Comparison of ENCODE assay signal across 23 cellular contexts in the genomic region with DNA sequence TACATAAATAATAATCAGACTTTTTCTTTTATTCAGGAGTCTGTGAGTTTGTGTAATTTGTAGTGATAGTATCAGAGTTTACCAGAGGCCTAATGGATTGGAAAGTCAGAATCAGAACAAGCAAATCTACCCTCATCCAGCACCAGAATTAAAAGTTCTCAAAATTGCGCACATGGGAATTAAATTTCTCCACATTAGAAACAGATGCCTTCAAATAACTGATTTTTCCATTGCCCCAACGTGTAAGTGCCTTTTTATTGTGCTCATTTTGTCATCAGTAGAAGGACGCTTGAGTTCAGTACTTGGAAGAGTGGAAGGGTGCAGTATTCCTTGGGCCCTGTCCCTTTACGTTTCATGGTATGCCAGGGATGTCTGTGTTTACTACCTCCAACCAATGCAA. TPM values are rescaled to one million over a fixed set of nuclear protein-coding genes. Genes with fewer than 3 reads are reported as not detected.
DNase-seq lines count a peak whose midpoint lies in the region; ATAC-seq and TF ChIP-seq lines count a peak whose summit lies in the region.
"Had no signal": no experiment of that assay in that cellular context is flagged by ENCODE, and none has a peak within 500 bp of the region (broad histone marks: within the 10 kb centered on the region; RNA-seq: fewer than 3 reads in every experiment).

No MANE protein-coding gene starts in this region.

- H3K79me2 ChIP-seq in mammary epithelial cell (ENCODE audit: insufficient read depth, low read length) = peaks cover 45% of the 10 kb centered on the region

- in situ Hi-C loops in mammary epithelial cell (cut with MboI; ENCODE audit: low sequenced_read_pairs in 2 of 2) = loop anchor here in 1 of 2 donors (25.0 kb wide), 3 partner anchors 217 to 667 kb away; no protein-coding TSS in a partner anchor

- BruUV-seq in MCF 10A (replicated peaks; lab: Mats Ljungman, UMichigan) (no TSS peak), mammary epithelial cell (replicated peaks; lab: Mats Ljungman, UMichigan) (no TSS peak)

- H3K9me3 Mint-ChIP-seq in MCF 10A (ENCODE audit: unreplicated experiment) = peaks cover 1% of the 10 kb centered on the region
- H3K9me3 Mint-ChIP-seq: CD14-positive monocyte; CD4-positive, alpha-beta T cell; CD8-positive, alpha-beta memory T cell; GM23338; H9 had no signal

- H3K4me3 Mint-ChIP-seq in MCF 10A (ENCODE audit: unreplicated experiment) = no peak overlapping the region
- H3K4me3 Mint-ChIP-seq: CD14-positive monocyte; CD4-positive, alpha-beta T cell; CD8-positive, alpha-beta memory T cell; GM23338; H9 had no signal

- H3K4me3 ChIP-seq in mammary epithelial cell (replicated peaks in 1 of 3; ENCODE audit: insufficient read depth in 1 of 3, low read depth in 2 of 3, low read length in 3 of 3) (no peak overlapping the region), breast epithelium (no peak overlapping the region), psoas muscle (no peak overlapping the region), suprapubic skin (no peak overlapping the region)
- H3K4me3 ChIP-seq: A549; BLaER1 treated with 17β-estradiol and CSF1 and Interleukin-3, amounts not matched to agents 10 nM and 100 nM; GM23338 had no signal

- ATAC-seq in psoas muscle = no peak
- no peak for ATAC-seq in HG03196 (IDR thresholded peaks at IDR 0.05; ENCODE audit: unreplicated experiment)
- ATAC-seq: A549, GM23338, HCT116 had no signal

- WGBS in mammary epithelial cell (ENCODE audit: low coverage, missing lambda C conversion rate) = 95% methylated on average over 4 of the region's 4 CpGs
- 35 to 50% (median 42%) methylated on average over 4 of the region's 4 CpGs for WGBS in psoas muscle, 3 donors
- WGBS in suprapubic skin = 63% methylated on average over 4 of the region's 4 CpGs

- no peak for TF ChIP-seq EP300 in suprapubic skin (IDR thresholded peaks at IDR 0.05)

- H3K27ac ChIP-seq in mammary epithelial cell (ENCODE audit: insufficient read depth, low read depth, low read length) = no peak overlapping the region
- H3K27ac ChIP-seq in breast epithelium = peak overlapping the region; percentile 41 to 47
- H3K27ac ChIP-seq in psoas muscle = peak overlapping the region; percentile 33
- peak overlapping the region; percentile 13 for H3K27ac ChIP-seq in suprapubic skin
- H3K27ac ChIP-seq: BLaER1 treated with 17β-estradiol and CSF1 and Interleukin-3, amounts not matched to agents 10 nM and 100 nM had no signal

- TF ChIP-seq POLR2A in breast epithelium (IDR thresholded peaks at IDR 0.05) = no peak
- no peak for TF ChIP-seq POLR2A in suprapubic skin (IDR thresholded peaks at IDR 0.05)

- peak overlapping the region; percentile 57 for H3K27ac Mint-ChIP-seq in MCF 10A (ENCODE audit: low read depth, unreplicated experiment)
- H3K27ac Mint-ChIP-seq: CD14-positive monocyte; CD4-positive, alpha-beta T cell; CD8-positive, alpha-beta memory T cell; GM23338; H9 had no signal

- H3K4me1 Mint-ChIP-seq in MCF 10A (ENCODE audit: insufficient read depth, unreplicated experiment) = peaks cover 31% of the 10 kb centered on the region
- H3K4me1 Mint-ChIP-seq: CD8-positive, alpha-beta memory T cell; GM23338; H9 had no signal

- H3K36me3 Mint-ChIP-seq in MCF 10A (ENCODE audit: insufficient read depth, unreplicated experiment) = no peaks in the 10 kb centered on the region
- H3K36me3 Mint-ChIP-seq: CD14-positive monocyte; CD8-positive, alpha-beta memory T cell had no signal

- H3K9me3 ChIP-seq in mammary epithelial cell (replicated peaks; ENCODE audit: insufficient read depth, low read length) (no peaks in the 10 kb centered on the region), breast epithelium (no peaks in the 10 kb centered on the region), psoas muscle (no peaks in the 10 kb centered on the region), suprapubic skin (no peaks in the 10 kb centered on the region)
- H3K9me3 ChIP-seq: BE2C; BLaER1 treated with 17β-estradiol and CSF1 and Interleukin-3, amounts not matched to agents 10 nM and 100 nM had no signal

- DNase-seq in MCF 10A (ENCODE audit: unreplicated experiment) = no peak
- no peak for DNase-seq in mammary epithelial cell
- DNase-seq in breast epithelium (ENCODE audit: low spot score in 2 of 2) = no peak
- DNase-seq in psoas muscle = no peak
- no peak for DNase-seq in suprapubic skin (ENCODE audit: low spot score in 2 of 2)
- no peak for DNase-seq in NK-92 treated with Interleukin-12 subunit alpha and Interleukin-12 subunit beta, amount 100 ng/mL, for 24 hours (lab: John Stamatoyannopoulos, UW)
- DNase-seq: 8988T; ACHN; AML-193; BE2C; CD4-positive, alpha-beta T cell; CD8-positive, alpha-beta memory T cell; DMS53; DMS79 treated with DMSO at 0.1 percent for 48 hours; GF-D8; H9 had no signal

- H2AFZ ChIP-seq in mammary epithelial cell (ENCODE audit: low read depth, low read length) = no peak overlapping the region
- H2AFZ ChIP-seq: GM23338 had no signal

- H3K36me3 ChIP-seq in mammary epithelial cell (ENCODE audit: insufficient read depth, low read length) (no peaks in the 10 kb centered on the region), breast epithelium (no peaks in the 10 kb centered on the region), psoas muscle (ENCODE audit: insufficient read depth in 1 of 2, low read depth in 1 of 2) (no peaks in the 10 kb centered on the region), suprapubic skin (no peaks in the 10 kb centered on the region)
- H3K36me3 ChIP-seq: BE2C; BLaER1 treated with 17β-estradiol and CSF1 and Interleukin-3, amounts not matched to agents 10 nM and 100 nM had no signal

- POLR2A ChIA-PET in MCF 10A (lab: Yijun Ruan, JAX) = no interaction called here

- no peaks in the 10 kb centered on the region for H3K4me1 ChIP-seq in mammary epithelial cell (ENCODE audit: insufficient read depth, low read length)
- no peaks in the 10 kb centered on the region for H3K4me1 ChIP-seq in breast epithelium
- no peaks in the 10 kb centered on the region for H3K4me1 ChIP-seq in psoas muscle
- H3K4me1 ChIP-seq in suprapubic skin = peaks cover 3% of the 10 kb centered on the region

- no peaks in the 10 kb centered on the region for H3K27me3 Mint-ChIP-seq in MCF 10A (ENCODE audit: insufficient read depth, unreplicated experiment)
- H3K27me3 Mint-ChIP-seq: CD4-positive, alpha-beta T cell; CD8-positive, alpha-beta memory T cell had no signal

- no peak overlapping the region for H3K9ac ChIP-seq in mammary epithelial cell (ENCODE audit: insufficient read depth, low read length)
- H3K9ac ChIP-seq: BLaER1 treated with 17β-estradiol and CSF1 and Interleukin-3, amounts not matched to agents 10 nM and 100 nM had no signal

- H3K27me3 ChIP-seq in mammary epithelial cell (ENCODE audit: insufficient read depth, low read length) (no peaks in the 10 kb centered on the region), breast epithelium (no peaks in the 10 kb centered on the region), psoas muscle (ENCODE audit: insufficient read depth in 3 of 3, low read length in 2 of 3) (no peaks in the 10 kb centered on the region), suprapubic skin (no peaks in the 10 kb centered on the region)
- H3K27me3 ChIP-seq: BE2C; BLaER1 treated with 17β-estradiol and CSF1 and Interleukin-3, amounts not matched to agents 10 nM and 100 nM had no signal

- no peak for TF ChIP-seq CTCF in MCF 10A (IDR thresholded peaks at IDR 0.05; ENCODE audit: unreplicated experiment)
- TF ChIP-seq CTCF in mammary epithelial cell (conservative IDR thresholded peaks at IDR 0.05 in 1 of 2, IDR thresholded peaks at IDR 0.05 in 1 of 2; ENCODE audit: extremely low read depth in 1 of 2, insufficient read depth in 1 of 2, low read depth in 1 of 2, low read length in 2 of 2) = no peak
- no peak for TF ChIP-seq CTCF in breast epithelium (IDR thresholded peaks at IDR 0.05)
- TF ChIP-seq CTCF in psoas muscle (IDR thresholded peaks at IDR 0.05) = no peak
- no peak for TF ChIP-seq CTCF in suprapubic skin (IDR thresholded peaks at IDR 0.05)

- dilution Hi-C loops in mammary epithelial cell (cut with HindIII; ENCODE audit: low sequenced_read_pairs) = no loop called here

- CTCF ChIA-PET in MCF 10A (lab: Yijun Ruan, JAX) (interaction anchor here (1.2 kb wide), 1 partner anchor 131 kb away, joined by 3 read pairs; no protein-coding TSS in a partner anchor), mammary epithelial cell (lab: Charles Lee; ENCODE audit: low non-redundant PET) (no interaction called here)

- intact Hi-C loops in MCF 10A (cut with micrococcal nuclease) = no loop called here
- intact Hi-C loops in mammary epithelial cell (cut with micrococcal nuclease) = no loop called here
- intact Hi-C loops in breast epithelium (cut with DNase I; ENCODE audit: low total_unique reads) = no loop called here
- intact Hi-C loops in psoas muscle (cut with DNase I) = no loop called here

- H3K4me2 ChIP-seq in mammary epithelial cell (ENCODE audit: insufficient read depth, low read depth, low read length) = no peak overlapping the region
- H3K4me2 ChIP-seq: BLaER1 treated with 17β-estradiol and CSF1 and Interleukin-3, amounts not matched to agents 10 nM and 100 nM; GM23338 had no signal

- no peaks in the 10 kb centered on the region for H4K20me1 ChIP-seq in mammary epithelial cell (ENCODE audit: insufficient read depth, low read length)
- H4K20me1 ChIP-seq: BLaER1 treated with 17β-estradiol and CSF1 and Interleukin-3, amounts not matched to agents 10 nM and 100 nM had no signal

RNA-seq across cellular contexts. Expression of gene BICC1, which starts 32.8 kb away (rescaled TPM):
- total RNA-seq in MCF 10A (2022) (7.9 and 15.6 TPM in 2 replicates), mammary epithelial cell (10 to 100 TPM; 15.2 to 35.0 TPM), breast epithelium (10 to 100 TPM; 24.3 to 35.5 (median 26.2) TPM), psoas muscle (10 to 100 TPM in 1 of 4 donors, 1 to 10 TPM in 3; 6.3 to 13.2 (median 7.5) TPM), suprapubic skin (1 to 10 TPM; 2.4 to 6.9 (median 3.5) TPM)
- polyA plus RNA-seq in mammary epithelial cell (5.6 TPM), psoas muscle (1 to 10 TPM; 4.7 to 7.6 (median 4.8) TPM)
- 28.3 TPM for polyA minus RNA-seq in mammary epithelial cell
- total RNA-seq: CD4-positive, alpha-beta T cell; CD8-positive, alpha-beta memory T cell; G401 had no signal
- polyA plus RNA-seq: CD8-positive, alpha-beta memory T cell had no signal
